Comparison of ENCODE assay signal across 24 cellular contexts in the genomic region with DNA sequence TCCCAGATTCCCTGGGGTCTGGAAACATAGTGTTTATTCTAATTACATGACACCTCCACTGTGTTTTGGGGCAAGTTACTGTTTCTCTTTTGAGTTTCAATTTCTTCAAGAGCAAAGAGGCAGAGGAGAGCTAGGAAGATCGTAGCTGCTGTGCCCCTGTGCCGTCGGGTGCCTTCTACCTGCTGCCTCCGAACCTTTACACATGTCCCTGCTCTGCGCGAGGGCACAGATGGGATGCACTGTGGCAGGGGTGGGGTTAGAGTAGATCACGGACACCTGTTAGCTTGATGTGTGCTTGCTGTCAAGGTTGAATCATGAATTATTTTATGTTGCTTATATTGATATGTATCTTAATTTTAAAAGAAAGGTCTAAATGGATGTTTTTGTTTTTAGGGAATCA.
"Had no signal": no experiment of that assay in that cellular context is flagged by ENCODE, and none has a peak within 500 bp of the region (broad histone marks: within the 10 kb centered on the region; RNA-seq: fewer than 3 reads in every experiment).

No MANE protein-coding gene starts in this region.

- DNase-seq: effector memory CD4-positive, alpha-beta T cell; esophagus squamous epithelium; foreskin fibroblast; kidney; left cardiac atrium; left ventricle myocardium inferior; lower lobe of right lung; occipital lobe; sigmoid colon; stimulated activated CD4-positive, alpha-beta T cell treated with anti-CD3 and anti-CD28 coated beads, Interleukin-2, amount 100 ng/mL, for 24 hours; stimulated activated CD4-positive, alpha-beta T cell treated with anti-CD3 and anti-CD28 coated beads, Interleukin-4, amount 100 ng/mL, for 4 hours; stimulated activated naive B cell treated with anti-CD40 and anti-IgM and Interleukin-4, amounts not matched to agents 10 μg/mL and 1 μg/mL and 100 μg/mL, for 72 hours; stimulated activated naive CD8-positive, alpha-beta T cell treated with anti-CD3 and anti-CD28 coated beads, Interleukin-15, amount 100 ng/mL, for 72 hours; testis; upper lobe of right lung had no signal

- H3K27me3 ChIP-seq: esophagus squamous epithelium, gastroesophageal sphincter, hepatocyte, right atrium auricular region, sigmoid colon, testis, tibial nerve, upper lobe of right lung, vagina had no signal

- H3K4me1 ChIP-seq: esophagus squamous epithelium, lower lobe of right lung, right atrium auricular region, sigmoid colon, testis, tibial nerve, upper lobe of right lung, vagina had no signal

- H3K4me2 ChIP-seq: hepatocyte had no signal

- H3K4me3 Mint-ChIP-seq: memory B cell; mesothelial cell of epicardium; natural killer cell treated with Interleukin-12 subunit alpha and Interleukin-12 subunit beta and Interleukin-15 and Interleukin-18, amount 100 ng/mL, for 72 hours; stimulated activated naive B cell treated with anti-CD40 and anti-IgM and Interleukin-4, amounts not matched to agents 10 μg/mL and 1 μg/mL and 100 μg/mL, for 72 hours; stimulated activated naive CD8-positive, alpha-beta T cell treated with anti-CD3 and anti-CD28 coated beads, Interleukin-15, amount 100 ng/mL, for 72 hours had no signal

- ATAC-seq: gastroesophageal sphincter; left cardiac atrium; lower lobe of right lung; natural killer cell treated with Interleukin-12 subunit alpha and Interleukin-12 subunit beta and Interleukin-15 and Interleukin-18, amount 100 ng/mL, for 72 hours; stimulated activated naive B cell treated with anti-CD40 and anti-IgM and Interleukin-4, amounts not matched to agents 10 μg/mL and 1 μg/mL and 100 μg/mL, for 72 hours; stimulated activated naive CD8-positive, alpha-beta T cell treated with anti-CD3 and anti-CD28 coated beads, Interleukin-15, amount 100 ng/mL, for 72 hours; upper lobe of right lung had no signal

- H3K4me1 Mint-ChIP-seq: memory B cell had no signal

- H3K9me3 Mint-ChIP-seq: memory B cell; mesothelial cell of epicardium; natural killer cell treated with Interleukin-12 subunit alpha and Interleukin-12 subunit beta and Interleukin-15 and Interleukin-18, amount 100 ng/mL, for 72 hours; stimulated activated naive B cell treated with anti-CD40 and anti-IgM and Interleukin-4, amounts not matched to agents 10 μg/mL and 1 μg/mL and 100 μg/mL, for 72 hours; stimulated activated naive CD8-positive, alpha-beta T cell treated with anti-CD3 and anti-CD28 coated beads, Interleukin-15, amount 100 ng/mL, for 72 hours had no signal

- H3K9me3 ChIP-seq: esophagus squamous epithelium, gastroesophageal sphincter, left ventricle myocardium inferior, lower lobe of right lung, right atrium auricular region, sigmoid colon, testis, tibial nerve, upper lobe of right lung, vagina had no signal

- H3K27ac ChIP-seq: esophagus squamous epithelium, gastroesophageal sphincter, hepatocyte, left ventricle myocardium inferior, lower lobe of right lung, right atrium auricular region, sigmoid colon, skin epidermis, testis, tibial nerve, upper lobe of right lung, vagina had no signal

- H3K79me2 ChIP-seq: hepatocyte had no signal

- H3K27me3 Mint-ChIP-seq: memory B cell; natural killer cell treated with Interleukin-12 subunit alpha and Interleukin-12 subunit beta and Interleukin-15 and Interleukin-18, amount 100 ng/mL, for 72 hours; stimulated activated naive B cell treated with anti-CD40 and anti-IgM and Interleukin-4, amounts not matched to agents 10 μg/mL and 1 μg/mL and 100 μg/mL, for 72 hours; stimulated activated naive CD8-positive, alpha-beta T cell treated with anti-CD3 and anti-CD28 coated beads, Interleukin-15, amount 100 ng/mL, for 72 hours had no signal

- H3K4me3 ChIP-seq: esophagus squamous epithelium, gastroesophageal sphincter, hepatocyte, left ventricle myocardium inferior, lower lobe of right lung, right atrium auricular region, sigmoid colon, skin epidermis, testis, tibial nerve, upper lobe of right lung, vagina had no signal

- H3K27ac Mint-ChIP-seq: memory B cell; mesothelial cell of epicardium; natural killer cell treated with Interleukin-12 subunit alpha and Interleukin-12 subunit beta and Interleukin-15 and Interleukin-18, amount 100 ng/mL, for 72 hours; stimulated activated naive B cell treated with anti-CD40 and anti-IgM and Interleukin-4, amounts not matched to agents 10 μg/mL and 1 μg/mL and 100 μg/mL, for 72 hours had no signal

- H2AFZ ChIP-seq: hepatocyte had no signal
